ENCODE assay signal across 10 cellular contexts in the genomic region with DNA sequence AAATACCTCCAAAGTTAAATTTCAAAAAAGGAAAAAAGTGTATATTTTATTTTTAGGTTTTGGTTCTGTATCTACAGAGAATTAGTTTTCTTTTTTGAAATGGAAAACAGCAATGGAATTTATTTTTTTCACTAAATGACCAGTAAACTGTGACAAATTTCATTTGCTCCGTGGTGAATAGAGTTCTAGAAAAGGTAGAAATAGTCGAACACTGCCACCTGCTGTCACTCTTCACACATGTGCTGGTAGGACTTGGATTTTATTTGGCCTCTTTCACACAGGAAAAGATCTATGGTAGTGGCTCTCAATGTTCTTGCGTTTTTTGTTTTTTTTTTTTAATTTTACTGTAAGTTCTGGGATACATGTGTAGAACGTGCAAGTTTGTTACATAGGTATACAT.
DNase-seq lines count a peak whose midpoint lies in the region; ATAC-seq and TF ChIP-seq lines count a peak whose summit lies in the region.
"Had no signal": no experiment of that assay in that cellular context is flagged by ENCODE, and none has a peak within 500 bp of the region (broad histone marks: within the 10 kb centered on the region; RNA-seq: fewer than 3 reads in every experiment).

No MANE protein-coding gene starts in this region.

- DNase-seq in DMS79 treated with DMSO at 0.1 percent for 48 hours (lab: John Stamatoyannopoulos, UW): peak; percentile 5
- DNase-seq in DMS79 (lab: John Stamatoyannopoulos, UW): no peak
- peak; percentile 73 for DNase-seq in GM23248
- DNase-seq in NCI-H1105 (lab: John Stamatoyannopoulos, UW): peak; percentile 9
- DNase-seq in WTC11 (ENCODE audit: low spot score): peak; percentile 37
- DNase-seq in glutamatergic neuron: peak; percentile 35
- no peak for DNase-seq in sciatic nerve (ENCODE audit: low spot score)

- CTCF ChIA-PET in WTC11 (lab: Charles Lee): no interaction called here

- H3K4me3 Mint-ChIP-seq in WTC11 (no peak overlapping the region), glutamatergic neuron (ENCODE audit: unreplicated experiment) (no peak overlapping the region)
- H3K4me3 Mint-ChIP-seq: activated naive CD4-positive, alpha-beta T cell treated with anti-CD3 and anti-CD28 coated beads, Interleukin-2, amount 50 U/mL, for 24 hours had no signal

- TF ChIP-seq CTCF in WTC11 (IDR thresholded peaks at IDR 0.05): no peak
- peak; percentile 60 for TF ChIP-seq CTCF in glutamatergic neuron (IDR thresholded peaks at IDR 0.05; ENCODE audit: partially characterized antibody, unreplicated experiment)

- no peak overlapping the region for H3K4me2 ChIP-seq in GM23248 (ENCODE audit: unreplicated experiment)
- H3K4me2 ChIP-seq: BLaER1 had no signal

- H3K36me3 ChIP-seq in GM23248 (ENCODE audit: low read depth): no peaks in the 10 kb centered on the region
- H3K36me3 ChIP-seq: BLaER1 had no signal

- peaks cover 17% of the 10 kb centered on the region for H3K4me1 Mint-ChIP-seq in WTC11
- peaks cover 8% of the 10 kb centered on the region for H3K4me1 Mint-ChIP-seq in glutamatergic neuron (ENCODE audit: low read depth, unreplicated experiment)
- H3K4me1 Mint-ChIP-seq: activated naive CD4-positive, alpha-beta T cell treated with anti-CD3 and anti-CD28 coated beads, Interleukin-2, amount 50 U/mL, for 24 hours had no signal

- intact Hi-C loops in sciatic nerve (cut with DNase I): no loop called here

- H3K9me3 Mint-ChIP-seq in WTC11 (peaks cover 15% of the 10 kb centered on the region), glutamatergic neuron (ENCODE audit: unreplicated experiment) (peaks cover 4% of the 10 kb centered on the region)
- H3K9me3 Mint-ChIP-seq: activated naive CD4-positive, alpha-beta T cell treated with anti-CD3 and anti-CD28 coated beads, Interleukin-2, amount 50 U/mL, for 24 hours had no signal

- ATAC-seq in WTC11: peak; percentile 72
- ATAC-seq in sciatic nerve: peak; percentile 62
- ATAC-seq in GM18520 (IDR thresholded peaks at IDR 0.05; ENCODE audit: unreplicated experiment): no peak

- H3K9ac ChIP-seq in GM23248: no peak overlapping the region
- H3K9ac ChIP-seq: BLaER1 had no signal

- H3K9me3 ChIP-seq in GM23248 (ENCODE audit: low read depth): no peaks in the 10 kb centered on the region

- 10 to 13% methylated on average over 4 of the region's 4 CpGs for WGBS in GM23248 (ENCODE audit: low coverage in 1 of 2, low lambda C conversion rate in 2 of 2, missing lambda C conversion rate in 2 of 2), 2 experiments

- H3K36me3 Mint-ChIP-seq in WTC11 (peaks cover 7% of the 10 kb centered on the region), glutamatergic neuron (ENCODE audit: unreplicated experiment) (no peaks in the 10 kb centered on the region)
- H3K36me3 Mint-ChIP-seq: activated naive CD4-positive, alpha-beta T cell treated with anti-CD3 and anti-CD28 coated beads, Interleukin-2, amount 50 U/mL, for 24 hours had no signal

- no peaks in the 10 kb centered on the region for H3K79me2 ChIP-seq in GM23248 (ENCODE audit: insufficient read depth)

- no peaks in the 10 kb centered on the region for H4K20me1 ChIP-seq in GM23248 (ENCODE audit: insufficient read depth)
- H4K20me1 ChIP-seq: BLaER1 had no signal

- H3K27ac Mint-ChIP-seq in WTC11 (no peak overlapping the region), glutamatergic neuron (ENCODE audit: unreplicated experiment) (no peak overlapping the region)
- H3K27ac Mint-ChIP-seq: activated naive CD4-positive, alpha-beta T cell treated with anti-CD3 and anti-CD28 coated beads, Interleukin-2, amount 50 U/mL, for 24 hours had no signal

- no peaks in the 10 kb centered on the region for H3K9me2 ChIP-seq in GM23248 (ENCODE audit: insufficient read depth)

- in situ Hi-C loops in GM23248 (cut with MboI): loop anchor here (10.0 kb wide), 1 partner anchor 369 kb away; no protein-coding TSS in a partner anchor

- POLR2A ChIA-PET in WTC11 (lab: Charles Lee): no interaction called here

- H3K4me3 ChIP-seq in GM23248: no peak overlapping the region
- H3K4me3 ChIP-seq: BLaER1 had no signal

- peaks cover 22% of the 10 kb centered on the region for H3F3A ChIP-seq in GM23248 (ENCODE audit: insufficient read depth)

- H3K27me3 ChIP-seq in GM23248 (replicated peaks; ENCODE audit: insufficient read depth): peaks cover 5% of the 10 kb centered on the region
- H3K27me3 ChIP-seq: BLaER1 had no signal

- H3K27ac ChIP-seq in GM23248: no peak overlapping the region
- H3K27ac ChIP-seq: BLaER1 had no signal

- H3K27me3 Mint-ChIP-seq in WTC11 (ENCODE audit: low read depth) (peaks cover 2% of the 10 kb centered on the region; the same call in 1 of the 2 replicates), glutamatergic neuron (ENCODE audit: unreplicated experiment) (no peaks in the 10 kb centered on the region)

- peaks cover 17% of the 10 kb centered on the region for H3K4me1 ChIP-seq in GM23248 (ENCODE audit: insufficient read depth)
- H3K4me1 ChIP-seq: BLaER1 had no signal

- no peak overlapping the region for H2AFZ ChIP-seq in GM23248

TF ChIP-seq in WTC11, 78 proteins besides CTCF, POLR2A, EP300 and RAD21 (continues in another document):
- TF ChIP-seq HMGA2 (CRISPR knock-in tag; IDR thresholded peaks at IDR 0.05) (no peak), RORB (CRISPR knock-in tag; IDR thresholded peaks at IDR 0.05) (no peak), ZNF219 (CRISPR knock-in tag; IDR thresholded peaks at IDR 0.05; ENCODE audit: borderline replicate concordance) (no peak), ARID4B (CRISPR knock-in tag; IDR thresholded peaks at IDR 0.05; ENCODE audit: borderline replicate concordance) (no peak), NR2C2 (CRISPR knock-in tag; IDR thresholded peaks at IDR 0.05) (no peak), NFATC4 (CRISPR knock-in tag; IDR thresholded peaks at IDR 0.05) (no peak), GTF2I (CRISPR knock-in tag; conservative IDR thresholded peaks at IDR 0.05) (no peak), NFYB (CRISPR knock-in tag; conservative IDR thresholded peaks at IDR 0.05; ENCODE audit: low read depth) (no peak), ZNF396 (CRISPR knock-in tag; IDR thresholded peaks at IDR 0.05; ENCODE audit: borderline replicate concordance) (no peak), SOX15 (CRISPR knock-in tag; IDR thresholded peaks at IDR 0.05) (no peak)
- TF ChIP-seq, protein P1, sequence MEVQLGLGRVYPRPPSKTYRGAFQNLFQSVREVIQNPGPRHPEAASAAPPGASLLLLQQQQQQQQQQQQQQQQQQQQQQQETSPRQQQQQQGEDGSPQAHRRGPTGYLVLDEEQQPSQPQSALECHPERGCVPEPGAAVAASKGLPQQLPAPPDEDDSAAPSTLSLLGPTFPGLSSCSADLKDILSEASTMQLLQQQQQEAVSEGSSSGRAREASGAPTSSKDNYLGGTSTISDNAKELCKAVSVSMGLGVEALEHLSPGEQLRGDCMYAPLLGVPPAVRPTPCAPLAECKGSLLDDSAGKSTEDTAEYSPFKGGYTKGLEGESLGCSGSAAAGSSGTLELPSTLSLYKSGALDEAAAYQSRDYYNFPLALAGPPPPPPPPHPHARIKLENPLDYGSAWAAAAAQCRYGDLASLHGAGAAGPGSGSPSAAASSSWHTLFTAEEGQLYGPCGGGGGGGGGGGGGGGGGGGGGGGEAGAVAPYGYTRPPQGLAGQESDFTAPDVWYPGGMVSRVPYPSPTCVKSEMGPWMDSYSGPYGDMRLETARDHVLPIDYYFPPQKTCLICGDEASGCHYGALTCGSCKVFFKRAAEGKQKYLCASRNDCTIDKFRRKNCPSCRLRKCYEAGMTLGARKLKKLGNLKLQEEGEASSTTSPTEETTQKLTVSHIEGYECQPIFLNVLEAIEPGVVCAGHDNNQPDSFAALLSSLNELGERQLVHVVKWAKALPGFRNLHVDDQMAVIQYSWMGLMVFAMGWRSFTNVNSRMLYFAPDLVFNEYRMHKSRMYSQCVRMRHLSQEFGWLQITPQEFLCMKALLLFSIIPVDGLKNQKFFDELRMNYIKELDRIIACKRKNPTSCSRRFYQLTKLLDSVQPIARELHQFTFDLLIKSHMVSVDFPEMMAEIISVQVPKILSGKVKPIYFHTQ (CRISPR knock-in tag; IDR thresholded peaks at IDR 0.05): no peak

Comparison
In these comparisons a context has a peak if more than half of its experiments do, and no peak if none do; other contexts are left out.
1. DNase-seq: peak in DMS79 treated with DMSO at 0.1 percent for 48 hours (single experiment), GM23248 (single experiment), NCI-H1105 (single experiment), WTC11 (single experiment) and glutamatergic neuron (single experiment); none in DMS79 (single experiment) and sciatic nerve (single experiment).